ENCODE assay signal across 26 cellular contexts in the genomic region with DNA sequence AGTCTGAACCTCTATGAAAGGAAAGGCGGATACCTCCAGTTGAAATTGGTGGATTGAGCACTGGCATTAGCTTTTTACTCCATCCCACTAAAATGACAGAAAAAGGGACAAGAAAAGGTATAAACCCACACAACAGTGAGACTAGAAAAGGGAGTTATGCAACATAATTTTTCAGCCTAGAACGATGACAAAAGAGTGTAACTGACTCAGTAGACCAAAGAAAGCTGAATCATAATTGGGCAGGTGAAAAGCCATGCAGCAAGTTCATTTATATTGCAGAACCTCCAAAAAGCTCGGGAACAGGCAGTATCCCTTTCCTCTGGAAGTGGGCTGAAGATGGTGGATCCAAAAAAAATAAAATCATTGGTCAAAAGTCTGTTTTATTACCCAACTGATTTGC. TPM values are rescaled to one million over a fixed set of nuclear protein-coding genes. Genes with fewer than 3 reads are reported as not detected.
"Had no signal": no experiment of that assay in that cellular context is flagged by ENCODE, and none has a peak within 500 bp of the region (broad histone marks: within the 10 kb centered on the region; RNA-seq: fewer than 3 reads in every experiment).

No MANE protein-coding gene starts in this region.

- DNase-seq: cortex of kidney; effector memory CD8-positive, alpha-beta T cell; head of caudate nucleus; kidney; mesenchymal stem cell; mucosa of descending colon; naive B cell; stimulated activated CD4-positive, alpha-beta T cell treated with anti-CD3 and anti-CD28 coated beads, Interleukin-12 subunit alpha, Interleukin-12 subunit beta, amount 100 ng/mL, for 4 hours; stimulated activated CD4-positive, alpha-beta T cell treated with anti-CD3 and anti-CD28 coated beads, Interleukin-1b, Interleukin-23, amount 100 ng/mL, for 48 hours; stimulated activated CD4-positive, alpha-beta T cell treated with anti-CD3 and anti-CD28 coated beads, Interleukin-4, amount 100 ng/mL, for 1 hour; stimulated activated CD8-positive, alpha-beta memory T cell treated with anti-CD3 and anti-CD28 coated beads, Interleukin-4, amount 100 ng/mL, for 48 hours; stimulated activated naive CD4-positive, alpha-beta T cell; stimulated activated naive CD8-positive, alpha-beta T cell treated with anti-CD3 and anti-CD28 coated beads, Interleukin-15, amount 100 ng/mL, for 72 hours; thyroid gland; trophoblast cell had no signal

- H3K4me3 ChIP-seq: lung, mucosa of descending colon, neural progenitor cell, right atrium auricular region, smooth muscle cell, thyroid gland, vagina had no signal

- H3K4me1 ChIP-seq: neural progenitor cell, parathyroid adenoma, right atrium auricular region, thyroid gland, vagina had no signal

- H3K4me2 ChIP-seq: neural progenitor cell, smooth muscle cell had no signal

- H3K27ac Mint-ChIP-seq: mesothelial cell of epicardium; natural killer cell treated with Interleukin-12 subunit alpha and Interleukin-12 subunit beta and Interleukin-15 and Interleukin-18, amount 100 ng/mL, for 72 hours; neural progenitor cell; progenitor cell of endocrine pancreas; stimulated activated naive CD8-positive, alpha-beta T cell treated with anti-CD3 and anti-CD28 coated beads, Interleukin-15, amount 100 ng/mL, for 72 hours had no signal

- H3K27me3 ChIP-seq: right atrium auricular region, thyroid gland, vagina had no signal

- H3K9me3 ChIP-seq: mucosa of descending colon, right atrium auricular region, thyroid gland, vagina had no signal

- H3K4me1 Mint-ChIP-seq: mesothelial cell of epicardium; naive B cell; stimulated activated naive CD8-positive, alpha-beta T cell treated with anti-CD3 and anti-CD28 coated beads, Interleukin-15, amount 100 ng/mL, for 72 hours had no signal

- H3K4me3 Mint-ChIP-seq: effector memory CD8-positive, alpha-beta T cell; mesothelial cell of epicardium; naive B cell; natural killer cell treated with Interleukin-12 subunit alpha and Interleukin-12 subunit beta and Interleukin-15 and Interleukin-18, amount 100 ng/mL, for 72 hours; neural progenitor cell; stimulated activated naive CD8-positive, alpha-beta T cell treated with anti-CD3 and anti-CD28 coated beads, Interleukin-15, amount 100 ng/mL, for 72 hours had no signal

- H3K36me3 ChIP-seq: neural progenitor cell, right atrium auricular region, thyroid gland, vagina had no signal

- H3K79me2 ChIP-seq: parathyroid adenoma had no signal

- H2AFZ ChIP-seq: neural progenitor cell, parathyroid adenoma had no signal

- H3K36me3 Mint-ChIP-seq: mesothelial cell of epicardium; naive B cell; natural killer cell treated with Interleukin-12 subunit alpha and Interleukin-12 subunit beta and Interleukin-15 and Interleukin-18, amount 100 ng/mL, for 72 hours; neural progenitor cell had no signal

- H3K9me3 Mint-ChIP-seq: effector memory CD8-positive, alpha-beta T cell; natural killer cell treated with Interleukin-12 subunit alpha and Interleukin-12 subunit beta and Interleukin-15 and Interleukin-18, amount 100 ng/mL, for 72 hours; stimulated activated naive CD8-positive, alpha-beta T cell treated with anti-CD3 and anti-CD28 coated beads, Interleukin-15, amount 100 ng/mL, for 72 hours had no signal

- ATAC-seq: effector memory CD8-positive, alpha-beta T cell; left lobe of liver; mucosa of descending colon; natural killer cell treated with Interleukin-12 subunit alpha and Interleukin-12 subunit beta and Interleukin-15 and Interleukin-18, amount 100 ng/mL, for 72 hours; sciatic nerve; stimulated activated naive CD8-positive, alpha-beta T cell treated with anti-CD3 and anti-CD28 coated beads, Interleukin-15, amount 100 ng/mL, for 72 hours had no signal

- H3K27ac ChIP-seq: neural progenitor cell, parathyroid adenoma, right atrium auricular region, thyroid gland, vagina had no signal

- H3K9ac ChIP-seq: neural progenitor cell, parathyroid adenoma had no signal

RNA-seq across cellular contexts. Expression of gene EIF5AL1, which starts 36.5 kb away (rescaled TPM):
- total RNA-seq: mesothelial cell of epicardium, vagina had no signal
